Comparison of ENCODE assay signal across 1 cellular context in genomic region chr2:45009928-45010705, GRCh38.
TF ChIP-seq lines count a peak whose summit lies in the region.

No MANE protein-coding gene starts in this region.

TF ChIP-seq in HEK293, 187 proteins besides CTCF, POLR2A, EP300 and RAD21 (continued from another document and continues in another):
- TF ChIP-seq, protein P1, sequence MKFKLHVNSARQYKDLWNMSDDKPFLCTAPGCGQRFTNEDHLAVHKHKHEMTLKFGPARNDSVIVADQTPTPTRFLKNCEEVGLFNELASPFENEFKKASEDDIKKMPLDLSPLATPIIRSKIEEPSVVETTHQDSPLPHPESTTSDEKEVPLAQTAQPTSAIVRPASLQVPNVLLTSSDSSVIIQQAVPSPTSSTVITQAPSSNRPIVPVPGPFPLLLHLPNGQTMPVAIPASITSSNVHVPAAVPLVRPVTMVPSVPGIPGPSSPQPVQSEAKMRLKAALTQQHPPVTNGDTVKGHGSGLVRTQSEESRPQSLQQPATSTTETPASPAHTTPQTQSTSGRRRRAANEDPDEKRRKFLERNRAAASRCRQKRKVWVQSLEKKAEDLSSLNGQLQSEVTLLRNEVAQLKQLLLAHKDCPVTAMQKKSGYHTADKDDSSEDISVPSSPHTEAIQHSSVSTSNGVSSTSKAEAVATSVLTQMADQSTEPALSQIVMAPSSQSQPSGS (tag by site-specific recombination; IDR thresholded peaks at IDR 0.05; ENCODE audit: low read depth): no peak
- TF ChIP-seq ZNF37A (tag by site-specific recombination; IDR thresholded peaks at IDR 0.05): no peak
- no peak for TF ChIP-seq ZEB2 (tag by site-specific recombination; IDR thresholded peaks at IDR 0.05)
- TF ChIP-seq ZNF391 (tag by site-specific recombination; IDR thresholded peaks at IDR 0.05; ENCODE audit: borderline replicate concordance, low read depth): no peak
- TF ChIP-seq ZNF692 (tag by site-specific recombination; IDR thresholded peaks at IDR 0.05): no peak
- TF ChIP-seq, protein P2, sequence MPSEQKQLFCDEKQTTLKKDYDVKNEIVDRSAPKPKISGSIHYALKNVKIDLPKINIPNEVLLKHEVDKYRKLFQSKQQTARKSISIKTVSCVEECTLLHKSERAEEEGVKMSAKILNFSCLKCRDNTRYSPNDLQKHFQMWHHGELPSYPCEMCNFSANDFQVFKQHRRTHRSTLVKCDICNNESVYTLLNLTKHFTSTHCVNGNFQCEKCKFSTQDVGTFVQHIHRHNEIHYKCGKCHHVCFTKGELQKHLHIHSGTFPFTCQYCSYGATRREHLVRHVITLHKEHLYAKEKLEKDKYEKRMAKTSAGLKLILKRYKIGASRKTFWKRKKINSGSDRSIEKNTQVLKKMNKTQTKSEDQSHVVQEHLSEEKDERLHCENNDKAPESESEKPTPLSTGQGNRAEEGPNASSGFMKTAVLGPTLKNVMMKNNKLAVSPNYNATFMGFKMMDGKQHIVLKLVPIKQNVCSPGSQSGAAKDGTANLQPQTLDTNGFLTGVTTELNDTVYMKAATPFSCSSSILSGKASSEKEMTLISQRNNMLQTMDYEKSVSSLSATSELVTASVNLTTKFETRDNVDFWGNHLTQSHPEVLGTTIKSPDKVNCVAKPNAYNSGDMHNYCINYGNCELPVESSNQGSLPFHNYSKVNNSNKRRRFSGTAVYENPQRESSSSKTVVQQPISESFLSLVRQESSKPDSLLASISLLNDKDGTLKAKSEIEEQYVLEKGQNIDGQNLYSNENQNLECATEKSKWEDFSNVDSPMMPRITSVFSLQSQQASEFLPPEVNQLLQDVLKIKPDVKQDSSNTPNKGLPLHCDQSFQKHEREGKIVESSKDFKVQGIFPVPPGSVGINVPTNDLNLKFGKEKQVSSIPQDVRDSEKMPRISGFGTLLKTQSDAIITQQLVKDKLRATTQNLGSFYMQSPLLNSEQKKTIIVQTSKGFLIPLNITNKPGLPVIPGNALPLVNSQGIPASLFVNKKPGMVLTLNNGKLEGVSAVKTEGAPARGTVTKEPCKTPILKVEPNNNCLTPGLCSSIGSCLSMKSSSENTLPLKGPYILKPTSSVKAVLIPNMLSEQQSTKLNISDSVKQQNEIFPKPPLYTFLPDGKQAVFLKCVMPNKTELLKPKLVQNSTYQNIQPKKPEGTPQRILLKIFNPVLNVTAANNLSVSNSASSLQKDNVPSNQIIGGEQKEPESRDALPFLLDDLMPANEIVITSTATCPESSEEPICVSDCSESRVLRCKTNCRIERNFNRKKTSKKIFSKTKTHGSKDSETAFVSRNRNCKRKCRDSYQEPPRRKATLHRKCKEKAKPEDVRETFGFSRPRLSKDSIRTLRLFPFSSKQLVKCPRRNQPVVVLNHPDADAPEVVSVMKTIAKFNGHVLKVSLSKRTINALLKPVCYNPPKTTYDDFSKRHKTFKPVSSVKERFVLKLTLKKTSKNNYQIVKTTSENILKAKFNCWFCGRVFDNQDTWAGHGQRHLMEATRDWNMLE (tag by site-specific recombination; conservative IDR thresholded peaks at IDR 0.05; ENCODE audit: low read depth): no peak
- no peak for TF ChIP-seq ZNF600 (tag by site-specific recombination; IDR thresholded peaks at IDR 0.05)
- TF ChIP-seq ZNF513 (tag by site-specific recombination; IDR thresholded peaks at IDR 0.05): no peak
- TF ChIP-seq ZNF341 (tag by site-specific recombination; IDR thresholded peaks at IDR 0.05; ENCODE audit: low read depth): no peak
- no peak for TF ChIP-seq ZSCAN5A (tag by site-specific recombination; IDR thresholded peaks at IDR 0.05)
- TF ChIP-seq ZNF670 (tag by site-specific recombination; IDR thresholded peaks at IDR 0.05; ENCODE audit: low read depth): no peak
- TF ChIP-seq ZNF274 (IDR thresholded peaks at IDR 0.05; ENCODE audit: low read length): no peak
- TF ChIP-seq ZNF274 (tag by site-specific recombination; IDR thresholded peaks at IDR 0.05; ENCODE audit: borderline replicate concordance): no peak
- TF ChIP-seq ZBTB17 (tag by site-specific recombination; IDR thresholded peaks at IDR 0.05): peak; percentile 81
- no peak for TF ChIP-seq YY1 (tag by site-specific recombination; IDR thresholded peaks at IDR 0.05)
- 0 out of 2 replicates have a peak, but pooled peaks have one; percentile 8 for TF ChIP-seq KLF9 (tag by site-specific recombination; IDR thresholded peaks at IDR 0.05; ENCODE audit: low read depth)
- TF ChIP-seq ZNF837 (tag by site-specific recombination; IDR thresholded peaks at IDR 0.05): no peak
- TF ChIP-seq, protein P3, sequence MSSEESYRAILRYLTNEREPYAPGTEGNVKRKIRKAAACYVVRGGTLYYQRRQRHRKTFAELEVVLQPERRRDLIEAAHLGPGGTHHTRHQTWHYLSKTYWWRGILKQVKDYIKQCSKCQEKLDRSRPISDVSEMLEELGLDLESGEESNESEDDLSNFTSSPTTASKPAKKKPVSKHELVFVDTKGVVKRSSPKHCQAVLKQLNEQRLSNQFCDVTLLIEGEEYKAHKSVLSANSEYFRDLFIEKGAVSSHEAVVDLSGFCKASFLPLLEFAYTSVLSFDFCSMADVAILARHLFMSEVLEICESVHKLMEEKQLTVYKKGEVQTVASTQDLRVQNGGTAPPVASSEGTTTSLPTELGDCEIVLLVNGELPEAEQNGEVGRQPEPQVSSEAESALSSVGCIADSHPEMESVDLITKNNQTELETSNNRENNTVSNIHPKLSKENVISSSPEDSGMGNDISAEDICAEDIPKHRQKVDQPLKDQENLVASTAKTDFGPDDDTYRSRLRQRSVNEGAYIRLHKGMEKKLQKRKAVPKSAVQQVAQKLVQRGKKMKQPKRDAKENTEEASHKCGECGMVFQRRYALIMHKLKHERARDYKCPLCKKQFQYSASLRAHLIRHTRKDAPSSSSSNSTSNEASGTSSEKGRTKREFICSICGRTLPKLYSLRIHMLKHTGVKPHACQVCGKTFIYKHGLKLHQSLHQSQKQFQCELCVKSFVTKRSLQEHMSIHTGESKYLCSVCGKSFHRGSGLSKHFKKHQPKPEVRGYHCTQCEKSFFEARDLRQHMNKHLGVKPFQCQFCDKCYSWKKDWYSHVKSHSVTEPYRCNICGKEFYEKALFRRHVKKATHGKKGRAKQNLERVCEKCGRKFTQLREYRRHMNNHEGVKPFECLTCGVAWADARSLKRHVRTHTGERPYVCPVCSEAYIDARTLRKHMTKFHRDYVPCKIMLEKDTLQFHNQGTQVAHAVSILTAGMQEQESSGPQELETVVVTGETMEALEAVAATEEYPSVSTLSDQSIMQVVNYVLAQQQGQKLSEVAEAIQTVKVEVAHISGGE (tag by site-specific recombination; conservative IDR thresholded peaks at IDR 0.05; ENCODE audit: low read depth): 0 out of 2 replicates have a peak, but pooled peaks have one; percentile 17
- no peak for TF ChIP-seq HOXC10 (CRISPR knock-in tag; IDR thresholded peaks at IDR 0.05)
- 0 out of 2 replicates have a peak, but pooled peaks have one; percentile 13 for TF ChIP-seq ZNF2 (tag by site-specific recombination; IDR thresholded peaks at IDR 0.05)
- TF ChIP-seq, protein P4, sequence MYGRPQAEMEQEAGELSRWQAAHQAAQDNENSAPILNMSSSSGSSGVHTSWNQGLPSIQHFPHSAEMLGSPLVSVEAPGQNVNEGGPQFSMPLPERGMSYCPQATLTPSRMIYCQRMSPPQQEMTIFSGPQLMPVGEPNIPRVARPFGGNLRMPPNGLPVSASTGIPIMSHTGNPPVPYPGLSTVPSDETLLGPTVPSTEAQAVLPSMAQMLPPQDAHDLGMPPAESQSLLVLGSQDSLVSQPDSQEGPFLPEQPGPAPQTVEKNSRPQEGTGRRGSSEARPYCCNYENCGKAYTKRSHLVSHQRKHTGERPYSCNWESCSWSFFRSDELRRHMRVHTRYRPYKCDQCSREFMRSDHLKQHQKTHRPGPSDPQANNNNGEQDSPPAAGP (tag by site-specific recombination; IDR thresholded peaks at IDR 0.05): no peak
- no peak for TF ChIP-seq HOXA7 (CRISPR knock-in tag; IDR thresholded peaks at IDR 0.05; ENCODE audit: borderline replicate concordance)
- no peak for TF ChIP-seq ZNF211 (tag by site-specific recombination; IDR thresholded peaks at IDR 0.05; ENCODE audit: low read depth)
- TF ChIP-seq, protein P5, sequence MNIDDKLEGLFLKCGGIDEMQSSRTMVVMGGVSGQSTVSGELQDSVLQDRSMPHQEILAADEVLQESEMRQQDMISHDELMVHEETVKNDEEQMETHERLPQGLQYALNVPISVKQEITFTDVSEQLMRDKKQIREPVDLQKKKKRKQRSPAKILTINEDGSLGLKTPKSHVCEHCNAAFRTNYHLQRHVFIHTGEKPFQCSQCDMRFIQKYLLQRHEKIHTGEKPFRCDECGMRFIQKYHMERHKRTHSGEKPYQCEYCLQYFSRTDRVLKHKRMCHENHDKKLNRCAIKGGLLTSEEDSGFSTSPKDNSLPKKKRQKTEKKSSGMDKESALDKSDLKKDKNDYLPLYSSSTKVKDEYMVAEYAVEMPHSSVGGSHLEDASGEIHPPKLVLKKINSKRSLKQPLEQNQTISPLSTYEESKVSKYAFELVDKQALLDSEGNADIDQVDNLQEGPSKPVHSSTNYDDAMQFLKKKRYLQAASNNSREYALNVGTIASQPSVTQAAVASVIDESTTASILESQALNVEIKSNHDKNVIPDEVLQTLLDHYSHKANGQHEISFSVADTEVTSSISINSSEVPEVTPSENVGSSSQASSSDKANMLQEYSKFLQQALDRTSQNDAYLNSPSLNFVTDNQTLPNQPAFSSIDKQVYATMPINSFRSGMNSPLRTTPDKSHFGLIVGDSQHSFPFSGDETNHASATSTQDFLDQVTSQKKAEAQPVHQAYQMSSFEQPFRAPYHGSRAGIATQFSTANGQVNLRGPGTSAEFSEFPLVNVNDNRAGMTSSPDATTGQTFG (tag by site-specific recombination; IDR thresholded peaks at IDR 0.05; ENCODE audit: borderline replicate concordance): no peak
- no peak for TF ChIP-seq ZNF624 (tag by site-specific recombination; IDR thresholded peaks at IDR 0.05)
- TF ChIP-seq ZNF626 (tag by site-specific recombination; IDR thresholded peaks at IDR 0.05): no peak
- TF ChIP-seq SP2 (tag by site-specific recombination; IDR thresholded peaks at IDR 0.05): no peak
- TF ChIP-seq ZNF10 (tag by site-specific recombination; IDR thresholded peaks at IDR 0.05): no peak
- peak; percentile 19 for TF ChIP-seq ZBTB26 (tag by site-specific recombination; optimal IDR thresholded peaks at IDR 0.05)
- TF ChIP-seq BCL11B (tag by site-specific recombination; IDR thresholded peaks at IDR 0.05; ENCODE audit: low read depth): no peak
- TF ChIP-seq FEZF1 (tag by site-specific recombination; IDR thresholded peaks at IDR 0.05): peak; percentile 4; the same call in 1 of the 2 replicates
- TF ChIP-seq, protein P6, sequence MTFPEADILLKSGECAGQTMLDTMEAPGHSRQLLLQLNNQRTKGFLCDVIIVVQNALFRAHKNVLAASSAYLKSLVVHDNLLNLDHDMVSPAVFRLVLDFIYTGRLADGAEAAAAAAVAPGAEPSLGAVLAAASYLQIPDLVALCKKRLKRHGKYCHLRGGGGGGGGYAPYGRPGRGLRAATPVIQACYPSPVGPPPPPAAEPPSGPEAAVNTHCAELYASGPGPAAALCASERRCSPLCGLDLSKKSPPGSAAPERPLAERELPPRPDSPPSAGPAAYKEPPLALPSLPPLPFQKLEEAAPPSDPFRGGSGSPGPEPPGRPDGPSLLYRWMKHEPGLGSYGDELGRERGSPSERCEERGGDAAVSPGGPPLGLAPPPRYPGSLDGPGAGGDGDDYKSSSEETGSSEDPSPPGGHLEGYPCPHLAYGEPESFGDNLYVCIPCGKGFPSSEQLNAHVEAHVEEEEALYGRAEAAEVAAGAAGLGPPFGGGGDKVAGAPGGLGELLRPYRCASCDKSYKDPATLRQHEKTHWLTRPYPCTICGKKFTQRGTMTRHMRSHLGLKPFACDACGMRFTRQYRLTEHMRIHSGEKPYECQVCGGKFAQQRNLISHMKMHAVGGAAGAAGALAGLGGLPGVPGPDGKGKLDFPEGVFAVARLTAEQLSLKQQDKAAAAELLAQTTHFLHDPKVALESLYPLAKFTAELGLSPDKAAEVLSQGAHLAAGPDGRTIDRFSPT (tag by site-specific recombination; IDR thresholded peaks at IDR 0.05): no peak
- TF ChIP-seq ZNF664 (tag by site-specific recombination; IDR thresholded peaks at IDR 0.05): no peak
- no peak for TF ChIP-seq ZNF175 (tag by site-specific recombination; IDR thresholded peaks at IDR 0.05)
- TF ChIP-seq IKZF3 (tag by site-specific recombination; IDR thresholded peaks at IDR 0.05): 0 out of 2 replicates have a peak, but pooled peaks have one; percentile 8
- no peak for TF ChIP-seq ZNF785 (tag by site-specific recombination; IDR thresholded peaks at IDR 0.05)
